Comparison of ENCODE assay signal across 8 cellular contexts in the genomic region with DNA sequence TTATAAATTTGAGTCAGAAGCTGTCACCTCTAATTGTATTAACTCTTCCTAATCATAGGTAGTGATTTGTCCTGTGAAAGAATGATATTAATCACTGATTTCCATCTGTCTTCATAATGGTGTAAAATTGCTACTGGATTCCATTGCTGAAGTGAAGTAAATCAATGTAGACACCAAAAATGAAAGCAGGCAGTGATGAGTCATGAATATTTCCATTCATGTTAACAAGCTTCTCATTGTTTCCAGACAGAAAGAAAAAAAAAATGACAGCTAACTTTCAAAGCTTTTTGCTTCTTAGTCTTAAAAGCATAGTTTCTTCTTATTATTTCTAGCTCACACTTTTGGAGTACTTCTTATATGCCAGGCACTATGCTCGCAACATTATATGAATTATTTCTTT. TPM values are rescaled to one million over a fixed set of nuclear protein-coding genes. Genes with fewer than 3 reads are reported as not detected.
DNase-seq lines count a peak whose midpoint lies in the region; ATAC-seq and TF ChIP-seq lines count a peak whose summit lies in the region.
"Had no signal": no experiment of that assay in that cellular context is flagged by ENCODE, and none has a peak within 500 bp of the region (broad histone marks: within the 10 kb centered on the region; RNA-seq: fewer than 3 reads in every experiment).

No MANE protein-coding gene starts in this region.

- no peak overlapping the region for H3K4me3 ChIP-seq in smooth muscle cell

- ATAC-seq in GM21447 (IDR thresholded peaks at IDR 0.05; ENCODE audit: unreplicated experiment), result peak; percentile 89
- ATAC-seq: naive thymus-derived CD4-positive, alpha-beta T cell had no signal

- no peaks in the 10 kb centered on the region for H3K9me3 ChIP-seq in smooth muscle cell (replicated peaks; ENCODE audit: low read depth)

- H3K27ac ChIP-seq in smooth muscle cell (ENCODE audit: low read depth), result peak overlapping the region; percentile 98

- WGBS in smooth muscle cell (ENCODE audit: low lambda C conversion rate), result 79% methylated on average over 1 of the region's 1 CpG

- H3K36me3 ChIP-seq in smooth muscle cell (ENCODE audit: low read depth), result peaks cover 14% of the 10 kb centered on the region

- peaks cover 33% of the 10 kb centered on the region for H3F3A ChIP-seq in smooth muscle cell (ENCODE audit: low read depth)

- peak overlapping the region; percentile 75 for H3K9ac ChIP-seq in smooth muscle cell (ENCODE audit: low read depth)

- H3K4me1 ChIP-seq in smooth muscle cell (ENCODE audit: low read depth), result no peaks in the 10 kb centered on the region

- peaks cover 60% of the 10 kb centered on the region for H3K79me2 ChIP-seq in smooth muscle cell (ENCODE audit: low read depth)

- no peak for TF ChIP-seq CTCF in smooth muscle cell (IDR thresholded peaks at IDR 0.05; ENCODE audit: borderline replicate concordance, insufficient read depth, poor library complexity, severe bottlenecking)

- no peak overlapping the region for H2AFZ ChIP-seq in smooth muscle cell (ENCODE audit: low read depth)

- TF ChIP-seq POLR2A in erythroblast (IDR thresholded peaks at IDR 0.05; ENCODE audit: low read length), result no peak

- H3K4me2 ChIP-seq in smooth muscle cell, result peak overlapping the region; percentile 52

- DNase-seq in RKO (ENCODE audit: low spot score), result peak; percentile 61
- DNase-seq in fibroblast of peridontal ligament (ENCODE audit: extremely low read depth), result peak; percentile 91
- no peak for DNase-seq in smooth muscle cell (lab: John Stamatoyannopoulos, UW; ENCODE audit: unreplicated experiment)
- DNase-seq in Kasumi-1 (lab: John Stamatoyannopoulos, UW), result no peak
- DNase-seq in erythroblast (lab: John Stamatoyannopoulos, UW), result no peak
- no peak for DNase-seq in effector CD8-positive, alpha-beta T cell (lab: John Stamatoyannopoulos, UW)

- H3K27me3 ChIP-seq in smooth muscle cell (ENCODE audit: low read depth), result no peaks in the 10 kb centered on the region

- H4K20me1 ChIP-seq in smooth muscle cell (ENCODE audit: low read depth), result peaks cover 73% of the 10 kb centered on the region

RNA-seq across cellular contexts. Expression of a gene that starts 21.5 kb away (rescaled TPM):
- 226 and 363 TPM in 2 replicates for total RNA-seq in smooth muscle cell
- polyA plus RNA-seq in smooth muscle cell, result 207 and 213 TPM in 2 replicates
- polyA plus RNA-seq: naive thymus-derived CD4-positive, alpha-beta T cell had no signal

RNA-seq across cellular contexts. Expression of a gene that starts 32.5 kb away (rescaled TPM):
- 4.4 and 8.9 TPM in 2 replicates for total RNA-seq in smooth muscle cell
- 0.17 and 0.89 TPM in 2 replicates for polyA plus RNA-seq in smooth muscle cell
- polyA plus RNA-seq: naive thymus-derived CD4-positive, alpha-beta T cell had no signal

Comparison
In these comparisons a context has a peak if more than half of its experiments do, and no peak if none do; other contexts are left out.
1. DNase-seq: peak in RKO (single experiment) and fibroblast of peridontal ligament (single experiment); none in smooth muscle cell (single experiment), Kasumi-1 (0 of 2), erythroblast (0 of 2) and effector CD8-positive, alpha-beta T cell (single experiment).